Comparison of ENCODE assay signal across 8 cellular contexts in the genomic region with DNA sequence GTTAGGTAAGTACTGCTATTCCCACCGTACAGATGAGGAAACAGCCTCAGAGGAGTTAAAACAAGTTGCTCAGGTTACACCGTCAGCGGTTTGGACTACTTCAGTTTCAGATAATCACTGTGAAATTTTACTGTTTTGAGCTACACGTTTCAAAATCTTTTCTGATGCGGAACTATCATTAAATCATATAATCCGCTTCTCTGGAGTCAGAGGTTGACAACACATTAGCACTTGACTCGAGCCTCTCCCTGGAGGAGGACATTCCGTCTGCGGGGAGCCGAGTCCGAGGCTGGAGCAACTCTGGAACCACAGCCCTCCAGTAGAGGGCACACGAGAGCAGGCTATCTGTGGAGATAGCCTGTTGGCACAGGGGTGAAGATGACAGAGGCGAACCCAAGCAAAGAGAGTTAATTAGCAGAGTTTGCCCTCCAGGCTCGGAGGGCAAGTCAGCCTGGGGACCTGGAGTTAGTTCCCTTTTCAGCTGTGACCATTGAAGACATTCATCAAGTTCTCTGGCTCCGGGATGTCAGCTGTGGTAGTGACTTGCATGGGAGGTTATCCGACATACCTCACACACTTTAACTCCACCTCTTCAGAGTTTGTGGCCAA.
DNase-seq lines count a peak whose midpoint lies in the region; ATAC-seq and TF ChIP-seq lines count a peak whose summit lies in the region.

No MANE protein-coding gene starts in this region.

- ATAC-seq in GM19035 (IDR thresholded peaks at IDR 0.05; ENCODE audit: unreplicated experiment) (peak; percentile 88), HG03354 (IDR thresholded peaks at IDR 0.05; ENCODE audit: poor library complexity, severe bottlenecking, unreplicated experiment) (peak; percentile 66)
- ATAC-seq in effector memory CD8-positive, alpha-beta T cell (replicated peaks), result peak; percentile 82

- no peak overlapping the region for H3K27ac Mint-ChIP-seq in effector memory CD8-positive, alpha-beta T cell
- no peak overlapping the region for H3K27ac Mint-ChIP-seq in mesothelial cell of epicardium

- H3K4me1 Mint-ChIP-seq in effector memory CD8-positive, alpha-beta T cell (ENCODE audit: low read depth in 2 of 2), result peaks cover 3 to 13% of the 10 kb centered on the region in 2 donors
- peaks cover 25% of the 10 kb centered on the region for H3K4me1 Mint-ChIP-seq in mesothelial cell of epicardium

- DNase-seq in NCI-H82 treated with DMSO at 0.1 percent for 48 hours (lab: John Stamatoyannopoulos, UW; ENCODE audit: unreplicated experiment) (peak; percentile 45), mesothelial cell of epicardium (ENCODE audit: low spot score in 2 of 2, unreplicated experiment in 2 of 2) (peak in 1 of 2 experiments; percentile 72)
- peak; percentile 34 to 55 for DNase-seq in activated CD8-positive, alpha-beta memory T cell treated with anti-CD3 and anti-CD28 coated beads for 1 hour (ENCODE audit: extremely low read depth in 1 of 2, low read depth in 1 of 2)
- peak; percentile 63 to 67 (median 64) for DNase-seq in effector memory CD8-positive, alpha-beta T cell
- peak; percentile 62 for DNase-seq in stimulated activated CD8-positive, alpha-beta memory T cell treated with anti-CD3 and anti-CD28 coated beads, Interleukin-4, amount 100 ng/mL, for 24 hours (ENCODE audit: low read depth)

- peak; percentile 96 for TF ChIP-seq CTCF in C4-2B (conservative IDR thresholded peaks at IDR 0.05)
- TF ChIP-seq CTCF in mesothelial cell of epicardium (IDR thresholded peaks at IDR 0.05; ENCODE audit: unreplicated experiment), result peak; percentile 77

- H3K27ac ChIP-seq in C4-2B, result no peak overlapping the region

- H3K9me3 Mint-ChIP-seq in effector memory CD8-positive, alpha-beta T cell, result no peaks in the 10 kb centered on the region
- no peaks in the 10 kb centered on the region for H3K9me3 Mint-ChIP-seq in mesothelial cell of epicardium

- peaks cover 0 to 22% of the 10 kb centered on the region in 2 donors for H3K27me3 Mint-ChIP-seq in effector memory CD8-positive, alpha-beta T cell
- H3K27me3 Mint-ChIP-seq in mesothelial cell of epicardium (ENCODE audit: low read depth), result no peaks in the 10 kb centered on the region

- H3K4me3 Mint-ChIP-seq in effector memory CD8-positive, alpha-beta T cell, result peak overlapping the region in 1 of 2 donors; percentile 13
- no peak overlapping the region for H3K4me3 Mint-ChIP-seq in mesothelial cell of epicardium

- peaks cover 3% of the 10 kb centered on the region for H3K36me3 Mint-ChIP-seq in effector memory CD8-positive, alpha-beta T cell (ENCODE audit: insufficient read depth)
- no peaks in the 10 kb centered on the region for H3K36me3 Mint-ChIP-seq in mesothelial cell of epicardium
